8 cellular contexts compared by ENCODE assay signal in the genomic region with DNA sequence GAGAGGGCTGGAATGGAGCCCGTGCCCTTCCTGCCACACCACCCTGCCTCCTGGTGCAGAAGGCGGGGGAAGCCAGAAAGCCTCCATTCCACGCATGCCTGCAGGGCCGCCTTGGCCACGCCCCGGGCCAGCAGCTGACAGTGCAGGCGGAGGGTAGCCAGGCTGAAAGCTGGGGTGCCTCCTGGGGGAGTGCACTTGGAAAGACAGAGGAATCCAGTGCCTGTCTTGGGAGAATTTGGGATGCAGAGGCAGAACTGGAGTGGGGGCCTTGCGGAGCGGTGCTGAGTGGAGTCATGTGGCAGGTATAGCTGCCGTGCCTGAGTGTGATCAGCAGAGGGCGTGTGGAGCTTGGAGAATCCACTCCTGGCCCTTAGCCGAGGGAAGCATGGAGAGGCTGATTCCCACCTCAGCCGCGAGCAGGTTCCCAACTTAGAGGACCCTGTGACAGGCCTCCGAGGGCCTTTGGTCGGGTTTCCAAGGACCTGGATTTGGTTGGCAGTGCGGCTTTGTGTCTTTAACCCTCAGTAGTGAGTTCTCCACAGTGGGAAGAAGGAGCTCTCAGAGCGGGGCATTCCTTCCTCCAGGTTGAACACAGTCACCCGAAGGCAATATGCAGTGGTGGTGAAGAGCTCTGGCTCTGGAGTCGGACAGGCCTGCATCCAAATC. TPM values are rescaled to one million over a fixed set of nuclear protein-coding genes. Genes with fewer than 3 reads are reported as not detected.
DNase-seq lines count a peak whose midpoint lies in the region; ATAC-seq and TF ChIP-seq lines count a peak whose summit lies in the region.

No MANE protein-coding gene starts in this region.

- H3K4me3 Mint-ChIP-seq in activated CD8-positive, alpha-beta T cell treated with anti-CD3 and anti-CD28 coated beads for 36 hours: peak overlapping the region; percentile 67

- TF ChIP-seq POLR2A in GM18505 (IDR thresholded peaks at IDR 0.05; ENCODE audit: borderline replicate concordance, extremely low read depth, insufficient read depth, insufficient read length): peak; percentile 38

- TF ChIP-seq CTCF in 22Rv1 (IDR thresholded peaks at IDR 0.05): peak; percentile 91
- peak; percentile 96 for TF ChIP-seq CTCF in activated CD8-positive, alpha-beta T cell treated with anti-CD3 and anti-CD28 coated beads for 36 hours (IDR thresholded peaks at IDR 0.05)

- POLR2A ChIA-PET in activated CD8-positive, alpha-beta T cell treated with anti-CD3 and anti-CD28 coated beads for 36 hours (lab: Charles Lee): interaction anchor here (0.6 to 1.8 kb wide), 6 partner anchors 9 to 100 kb away, joined by 3 to 12 read pairs (median 4); partner anchors contain the start of gene URM1

- DNase-seq in NCI-H748 treated with DMSO at 0.1 percent for 48 hours (lab: John Stamatoyannopoulos, UW) (peak; percentile 38), medulla oblongata (ENCODE audit: extremely low spot score) (peak; percentile 96)
- peak; percentile 83 for DNase-seq in activated CD8-positive, alpha-beta T cell treated with anti-CD3 and anti-CD28 coated beads for 36 hours
- DNase-seq in effector CD4-positive, alpha-beta T cell: peak; percentile 54
- peak; percentile 43 for DNase-seq in stimulated activated CD8-positive, alpha-beta memory T cell treated with anti-CD3 and anti-CD28 coated beads, Interleukin-12 subunit alpha, Interleukin-12 subunit beta, amount 100 ng/mL, for 1 hour (ENCODE audit: low read depth)

- ATAC-seq in GM18505 (IDR thresholded peaks at IDR 0.05; ENCODE audit: unreplicated experiment) (no peak), HG03439 (IDR thresholded peaks at IDR 0.05; ENCODE audit: unreplicated experiment) (peak; percentile 55)
- peak; percentile 91 for ATAC-seq in activated CD8-positive, alpha-beta T cell treated with anti-CD3 and anti-CD28 coated beads for 36 hours

- H3K36me3 Mint-ChIP-seq in activated CD8-positive, alpha-beta T cell treated with anti-CD3 and anti-CD28 coated beads for 36 hours (ENCODE audit: low read depth): no peaks in the 10 kb centered on the region

- H3K27ac Mint-ChIP-seq in activated CD8-positive, alpha-beta T cell treated with anti-CD3 and anti-CD28 coated beads for 36 hours: peak overlapping the region; percentile 77

- peak overlapping the region; percentile 64 for H3K27ac ChIP-seq in 22Rv1

- CTCF ChIA-PET in activated CD8-positive, alpha-beta T cell treated with anti-CD3 and anti-CD28 coated beads for 36 hours (lab: Charles Lee): interaction anchor here (0.6 to 3.9 kb wide), 37 partner anchors 9 to 539 kb away, joined by 3 to 60 read pairs (median 4); partner anchors contain the start of genes CERCAM, DNM1, GOLGA2 and SWI5

- intact Hi-C loops in activated CD8-positive, alpha-beta T cell treated with anti-CD3 and anti-CD28 coated beads for 36 hours (cut with micrococcal nuclease): loop anchor here (5.0 kb wide), 1 partner anchor 50 kb away; no protein-coding TSS in a partner anchor

- H3K9me3 Mint-ChIP-seq in activated CD8-positive, alpha-beta T cell treated with anti-CD3 and anti-CD28 coated beads for 36 hours: no peaks in the 10 kb centered on the region

- peaks cover 1% of the 10 kb centered on the region for H3K27me3 Mint-ChIP-seq in activated CD8-positive, alpha-beta T cell treated with anti-CD3 and anti-CD28 coated beads for 36 hours

- peaks cover 22% of the 10 kb centered on the region for H3K4me1 Mint-ChIP-seq in activated CD8-positive, alpha-beta T cell treated with anti-CD3 and anti-CD28 coated beads for 36 hours (ENCODE audit: low read depth)

RNA-seq across cellular contexts. Expression of gene URM1, which starts 9.1 kb away (rescaled TPM):
- 10 to 100 TPM; 56.3 to 60.2 TPM for total RNA-seq in activated CD8-positive, alpha-beta T cell treated with anti-CD3 and anti-CD28 coated beads for 36 hours

RNA-seq across cellular contexts. Expression of gene SLC27A4, which starts 21.8 kb away (rescaled TPM):
- 10 to 100 TPM; 10.5 to 11.2 TPM for total RNA-seq in activated CD8-positive, alpha-beta T cell treated with anti-CD3 and anti-CD28 coated beads for 36 hours

RNA-seq across cellular contexts. Expression of gene COQ4, which starts 39.5 kb away (rescaled TPM):
- 10 to 100 TPM; 31.9 to 33.5 TPM for total RNA-seq in activated CD8-positive, alpha-beta T cell treated with anti-CD3 and anti-CD28 coated beads for 36 hours

RNA-seq across cellular contexts. Expression of gene TRUB2, which starts 39.9 kb away (rescaled TPM):
- total RNA-seq in activated CD8-positive, alpha-beta T cell treated with anti-CD3 and anti-CD28 coated beads for 36 hours: 10 to 100 TPM; 29.7 to 30.1 TPM

RNA-seq across cellular contexts. Expression of gene CERCAM, which starts 58.5 kb away (rescaled TPM):
- total RNA-seq in activated CD8-positive, alpha-beta T cell treated with anti-CD3 and anti-CD28 coated beads for 36 hours: 1 to 10 TPM; 3.3 to 3.5 TPM

Comparison
In these comparisons a context has a peak if more than half of its experiments do, and no peak if none do; other contexts are left out.
1. DNase-seq: peak in every context shown above with its lines; median percentile 96 in medulla oblongata; 83 in activated CD8-positive, alpha-beta T cell treated with anti-CD3 and anti-CD28 coated beads for 36 hours; 54 in effector CD4-positive, alpha-beta T cell; 43 in stimulated activated CD8-positive, alpha-beta memory T cell treated with anti-CD3 and anti-CD28 coated beads, Interleukin-12 subunit alpha, Interleukin-12 subunit beta, amount 100 ng/mL, for 1 hour; 38 in NCI-H748 treated with DMSO at 0.1 percent for 48 hours.